In the genomic region with DNA sequence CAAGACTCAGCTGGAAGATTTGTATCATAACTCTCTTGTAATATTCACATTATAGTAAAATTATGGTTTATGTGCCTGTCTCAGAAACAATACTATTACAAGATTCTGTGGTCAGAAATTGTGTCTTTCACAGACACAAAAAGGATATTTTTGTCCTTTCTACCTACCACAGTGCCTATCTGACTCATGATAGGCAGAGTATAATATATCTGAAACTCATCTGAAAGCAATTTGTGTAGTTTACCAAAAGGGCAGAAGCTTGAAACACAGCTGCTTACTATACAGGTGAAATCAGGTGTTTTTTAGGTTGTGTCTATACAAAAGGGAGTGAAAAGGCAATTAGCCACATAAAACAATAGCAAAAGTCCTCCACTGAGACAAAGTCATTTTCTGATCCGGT, we compare ENCODE assay signal across 1 cellular context.
TF ChIP-seq lines count a peak whose summit lies in the region.

No MANE protein-coding gene starts in this region.

TF ChIP-seq in HepG2, 621 proteins besides CTCF, POLR2A, EP300 and RAD21 (continued from another document):
- TF ChIP-seq, protein P1, sequence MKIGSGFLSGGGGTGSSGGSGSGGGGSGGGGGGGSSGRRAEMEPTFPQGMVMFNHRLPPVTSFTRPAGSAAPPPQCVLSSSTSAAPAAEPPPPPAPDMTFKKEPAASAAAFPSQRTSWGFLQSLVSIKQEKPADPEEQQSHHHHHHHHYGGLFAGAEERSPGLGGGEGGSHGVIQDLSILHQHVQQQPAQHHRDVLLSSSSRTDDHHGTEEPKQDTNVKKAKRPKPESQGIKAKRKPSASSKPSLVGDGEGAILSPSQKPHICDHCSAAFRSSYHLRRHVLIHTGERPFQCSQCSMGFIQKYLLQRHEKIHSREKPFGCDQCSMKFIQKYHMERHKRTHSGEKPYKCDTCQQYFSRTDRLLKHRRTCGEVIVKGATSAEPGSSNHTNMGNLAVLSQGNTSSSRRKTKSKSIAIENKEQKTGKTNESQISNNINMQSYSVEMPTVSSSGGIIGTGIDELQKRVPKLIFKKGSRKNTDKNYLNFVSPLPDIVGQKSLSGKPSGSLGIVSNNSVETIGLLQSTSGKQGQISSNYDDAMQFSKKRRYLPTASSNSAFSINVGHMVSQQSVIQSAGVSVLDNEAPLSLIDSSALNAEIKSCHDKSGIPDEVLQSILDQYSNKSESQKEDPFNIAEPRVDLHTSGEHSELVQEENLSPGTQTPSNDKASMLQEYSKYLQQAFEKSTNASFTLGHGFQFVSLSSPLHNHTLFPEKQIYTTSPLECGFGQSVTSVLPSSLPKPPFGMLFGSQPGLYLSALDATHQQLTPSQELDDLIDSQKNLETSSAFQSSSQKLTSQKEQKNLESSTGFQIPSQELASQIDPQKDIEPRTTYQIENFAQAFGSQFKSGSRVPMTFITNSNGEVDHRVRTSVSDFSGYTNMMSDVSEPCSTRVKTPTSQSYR (CRISPR knock-in tag; IDR thresholded peaks at IDR 0.05; ENCODE audit: borderline replicate concordance): no peak
- TF ChIP-seq SNAI1 (CRISPR knock-in tag; IDR thresholded peaks at IDR 0.05; ENCODE audit: borderline replicate concordance) (no peak), SPEN (CRISPR knock-in tag; IDR thresholded peaks at IDR 0.05; ENCODE audit: low read depth) (no peak)
